1 cellular context compared by ENCODE assay signal in the genomic region with DNA sequence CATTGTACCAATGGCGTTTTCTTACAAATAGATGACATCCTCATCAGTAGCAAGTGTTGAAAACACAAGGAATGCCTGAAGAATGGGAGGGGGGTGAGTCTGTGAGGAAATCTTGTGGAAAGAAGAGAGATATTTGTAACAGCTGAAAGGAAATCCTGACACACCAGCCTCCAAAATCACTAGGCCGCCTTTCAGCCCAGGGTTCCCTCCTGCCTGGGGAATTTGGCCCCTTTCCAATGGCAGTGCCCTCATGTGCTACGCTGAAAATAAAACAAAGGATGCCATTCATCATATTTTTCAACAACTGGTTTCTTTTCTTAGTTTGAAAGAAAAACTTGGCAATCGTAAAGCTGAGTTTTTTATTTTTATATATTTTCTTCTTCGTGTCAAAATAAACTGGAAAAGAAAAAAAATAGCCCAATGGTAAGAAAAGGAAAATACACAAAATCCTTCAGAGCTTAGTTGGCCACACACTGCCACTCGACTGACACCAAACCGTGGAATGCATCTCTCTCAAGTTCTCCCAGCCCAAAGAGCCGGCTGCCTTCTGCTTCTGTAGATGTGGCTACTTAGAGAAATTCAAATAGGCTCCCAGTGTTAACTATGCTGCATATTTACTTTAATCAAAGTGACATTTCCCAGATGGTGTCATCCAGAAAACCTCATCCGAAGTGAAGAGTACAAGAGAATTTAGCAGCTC.
TF ChIP-seq lines count a peak whose summit lies in the region.

No MANE protein-coding gene starts in this region.

TF ChIP-seq in IMR-90, 13 proteins besides CTCF, POLR2A, EP300 and RAD21:
- TF ChIP-seq NFE2L2 (IDR thresholded peaks at IDR 0.05; ENCODE audit: low read depth, low read length) (no peak), MAFK (IDR thresholded peaks at IDR 0.05; ENCODE audit: low read depth, low read length) (no peak), CEBPB (IDR thresholded peaks at IDR 0.05; ENCODE audit: low read depth, low read length) (no peak), RFX5 (IDR thresholded peaks at IDR 0.05; ENCODE audit: low read depth, low read length) (no peak), MAZ (IDR thresholded peaks at IDR 0.05; ENCODE audit: borderline replicate concordance, low read depth, low read length) (no peak), MXI1 (IDR thresholded peaks at IDR 0.05; ENCODE audit: borderline replicate concordance, low read depth, low read length) (no peak), BHLHE40 (IDR thresholded peaks at IDR 0.05; ENCODE audit: low read depth, low read length) (no peak), RCOR1 (IDR thresholded peaks at IDR 0.05; ENCODE audit: insufficient replicate concordance, low read length) (no peak), FOS (IDR thresholded peaks at IDR 0.05; ENCODE audit: low read depth, low read length) (no peak), CHD1 (IDR thresholded peaks at IDR 0.05; ENCODE audit: low read depth, low read length) (no peak), SMC3 (IDR thresholded peaks at IDR 0.05; ENCODE audit: low read depth, low read length) (no peak)
- TF ChIP-seq, protein P1, sequence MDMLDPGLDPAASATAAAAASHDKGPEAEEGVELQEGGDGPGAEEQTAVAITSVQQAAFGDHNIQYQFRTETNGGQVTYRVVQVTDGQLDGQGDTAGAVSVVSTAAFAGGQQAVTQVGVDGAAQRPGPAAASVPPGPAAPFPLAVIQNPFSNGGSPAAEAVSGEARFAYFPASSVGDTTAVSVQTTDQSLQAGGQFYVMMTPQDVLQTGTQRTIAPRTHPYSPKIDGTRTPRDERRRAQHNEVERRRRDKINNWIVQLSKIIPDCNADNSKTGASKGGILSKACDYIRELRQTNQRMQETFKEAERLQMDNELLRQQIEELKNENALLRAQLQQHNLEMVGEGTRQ (IDR thresholded peaks at IDR 0.05; ENCODE audit: low read depth, low read length), result no peak
- TF ChIP-seq, protein P2, sequence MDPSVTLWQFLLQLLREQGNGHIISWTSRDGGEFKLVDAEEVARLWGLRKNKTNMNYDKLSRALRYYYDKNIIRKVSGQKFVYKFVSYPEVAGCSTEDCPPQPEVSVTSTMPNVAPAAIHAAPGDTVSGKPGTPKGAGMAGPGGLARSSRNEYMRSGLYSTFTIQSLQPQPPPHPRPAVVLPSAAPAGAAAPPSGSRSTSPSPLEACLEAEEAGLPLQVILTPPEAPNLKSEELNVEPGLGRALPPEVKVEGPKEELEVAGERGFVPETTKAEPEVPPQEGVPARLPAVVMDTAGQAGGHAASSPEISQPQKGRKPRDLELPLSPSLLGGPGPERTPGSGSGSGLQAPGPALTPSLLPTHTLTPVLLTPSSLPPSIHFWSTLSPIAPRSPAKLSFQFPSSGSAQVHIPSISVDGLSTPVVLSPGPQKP (IDR thresholded peaks at IDR 0.05; ENCODE audit: borderline replicate concordance, low read depth, low read length), result no peak
